1 cellular context compared by ENCODE assay signal in the genomic region with DNA sequence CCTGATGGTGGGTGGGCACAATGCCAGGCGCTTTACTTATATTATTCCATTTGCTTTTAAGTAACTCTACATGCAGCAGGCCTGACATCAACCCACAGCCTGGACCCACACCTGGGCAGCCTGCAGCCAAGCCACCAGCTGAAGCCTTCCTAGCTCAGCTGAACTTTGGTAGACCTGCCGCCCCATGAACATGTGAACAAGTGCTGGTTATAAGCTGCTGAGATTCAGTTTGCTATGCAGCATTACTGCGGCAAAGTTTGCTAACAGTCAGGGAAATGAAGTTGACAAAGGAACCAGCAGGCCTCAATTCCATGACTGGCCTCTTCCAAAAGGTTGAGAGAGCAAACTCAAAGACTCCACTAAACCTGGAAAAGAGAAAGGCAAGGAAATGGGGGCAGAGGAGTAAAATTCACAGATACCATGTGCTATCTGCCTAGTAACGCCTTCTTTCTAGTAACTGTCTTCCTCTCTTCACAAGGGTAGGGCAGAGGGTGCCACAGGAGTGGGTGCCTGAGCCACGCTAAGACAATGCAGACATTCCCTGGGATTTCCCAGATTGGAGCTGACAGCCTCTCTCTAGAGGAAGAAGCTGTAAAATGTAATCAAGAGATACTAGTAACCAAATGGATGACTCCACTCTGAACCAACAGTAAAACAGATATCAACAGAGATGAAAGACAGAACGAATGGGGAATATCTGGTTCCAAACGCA.
TF ChIP-seq lines count a peak whose summit lies in the region.

No MANE protein-coding gene starts in this region.

TF ChIP-seq in GM12878, 131 proteins besides CTCF, POLR2A, EP300 and RAD21:
- TF ChIP-seq ZNF24 (IDR thresholded peaks at IDR 0.05): no peak
- TF ChIP-seq CREB1 (IDR thresholded peaks at IDR 0.05; ENCODE audit: low read depth): no peak
- TF ChIP-seq, protein P1, sequence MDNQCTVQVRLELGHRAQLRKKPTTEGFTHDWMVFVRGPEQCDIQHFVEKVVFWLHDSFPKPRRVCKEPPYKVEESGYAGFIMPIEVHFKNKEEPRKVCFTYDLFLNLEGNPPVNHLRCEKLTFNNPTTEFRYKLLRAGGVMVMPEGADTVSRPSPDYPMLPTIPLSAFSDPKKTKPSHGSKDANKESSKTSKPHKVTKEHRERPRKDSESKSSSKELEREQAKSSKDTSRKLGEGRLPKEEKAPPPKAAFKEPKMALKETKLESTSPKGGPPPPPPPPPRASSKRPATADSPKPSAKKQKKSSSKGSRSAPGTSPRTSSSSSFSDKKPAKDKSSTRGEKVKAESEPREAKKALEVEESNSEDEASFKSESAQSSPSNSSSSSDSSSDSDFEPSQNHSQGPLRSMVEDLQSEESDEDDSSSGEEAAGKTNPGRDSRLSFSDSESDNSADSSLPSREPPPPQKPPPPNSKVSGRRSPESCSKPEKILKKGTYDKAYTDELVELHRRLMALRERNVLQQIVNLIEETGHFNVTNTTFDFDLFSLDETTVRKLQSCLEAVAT (IDR thresholded peaks at IDR 0.05): no peak
- TF ChIP-seq CHD2 (IDR thresholded peaks at IDR 0.05; ENCODE audit: borderline replicate concordance, low read depth, low read length): no peak
- TF ChIP-seq EGR1 (IDR thresholded peaks at IDR 0.05; ENCODE audit: borderline replicate concordance in 1 of 2, low read depth in 2 of 2, low read length in 2 of 2): no peak
- no peak for TF ChIP-seq PAX8 (IDR thresholded peaks at IDR 0.05)
- no peak for TF ChIP-seq ZZZ3 (IDR thresholded peaks at IDR 0.05; ENCODE audit: control insufficient read depth, insufficient read length, low read depth)
- no peak for TF ChIP-seq BCL11A (IDR thresholded peaks at IDR 0.05; ENCODE audit: low read depth, low read length)
- no peak for TF ChIP-seq RCOR1 (conservative IDR thresholded peaks at IDR 0.05; ENCODE audit: low read depth, low read length)
- TF ChIP-seq, protein P2, sequence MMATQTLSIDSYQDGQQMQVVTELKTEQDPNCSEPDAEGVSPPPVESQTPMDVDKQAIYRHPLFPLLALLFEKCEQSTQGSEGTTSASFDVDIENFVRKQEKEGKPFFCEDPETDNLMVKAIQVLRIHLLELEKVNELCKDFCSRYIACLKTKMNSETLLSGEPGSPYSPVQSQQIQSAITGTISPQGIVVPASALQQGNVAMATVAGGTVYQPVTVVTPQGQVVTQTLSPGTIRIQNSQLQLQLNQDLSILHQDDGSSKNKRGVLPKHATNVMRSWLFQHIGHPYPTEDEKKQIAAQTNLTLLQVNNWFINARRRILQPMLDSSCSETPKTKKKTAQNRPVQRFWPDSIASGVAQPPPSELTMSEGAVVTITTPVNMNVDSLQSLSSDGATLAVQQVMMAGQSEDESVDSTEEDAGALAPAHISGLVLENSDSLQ (IDR thresholded peaks at IDR 0.05): no peak
- TF ChIP-seq RFX5 (IDR thresholded peaks at IDR 0.05; ENCODE audit: low read depth, low read length): no peak
